Comparison of ENCODE assay signal across 14 cellular contexts in the genomic region with DNA sequence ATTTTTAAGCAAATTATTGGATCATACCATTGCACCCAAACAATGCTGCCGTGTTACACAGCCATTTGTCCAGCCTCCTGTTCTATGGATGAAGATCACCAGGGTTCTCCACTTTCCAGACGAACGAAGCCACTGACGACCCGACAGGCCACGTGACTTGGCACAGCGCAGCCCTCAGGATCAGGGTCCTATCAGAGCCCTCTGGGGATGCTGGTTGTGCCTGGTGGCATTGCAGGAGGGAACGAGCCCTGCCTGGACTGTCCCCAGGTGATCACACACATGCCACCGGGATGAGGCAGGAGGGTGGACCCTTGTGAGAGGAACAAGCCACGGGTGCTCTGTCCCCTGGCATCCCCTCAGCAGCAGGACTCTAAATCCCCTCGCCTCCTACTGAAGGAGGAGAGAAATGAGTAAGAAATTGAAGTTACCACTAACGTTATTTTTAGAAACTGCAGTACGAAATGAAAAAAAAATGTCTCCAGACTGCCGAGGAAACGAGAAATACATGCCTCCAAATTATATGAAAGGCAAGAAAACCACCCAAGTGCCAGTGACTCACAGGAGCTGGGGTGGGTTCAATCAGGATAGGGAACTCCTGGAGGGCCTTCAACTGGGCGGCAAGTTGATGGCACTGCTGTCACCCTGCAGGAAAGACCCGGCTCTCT.
"Had no signal": no experiment of that assay in that cellular context is flagged by ENCODE, and none has a peak within 500 bp of the region (broad histone marks: within the 10 kb centered on the region; RNA-seq: fewer than 3 reads in every experiment).

No MANE protein-coding gene starts in this region.

- H3K36me3 ChIP-seq: ascending aorta, breast epithelium, right lobe of liver, spleen, thoracic aorta had no signal

- H3K4me1 ChIP-seq: ascending aorta, breast epithelium had no signal

- H3K27ac Mint-ChIP-seq: activated naive CD4-positive, alpha-beta T cell treated with anti-CD3 and anti-CD28 coated beads, Interleukin-2, amount 10 ng/mL, durations not matched to agents 7 days and 5 days; activated T-helper 17 cell treated with anti-CD3 and anti-CD28 coated beads, Interleukin-2, amount 50 U/mL, for 72 hours; memory B cell; natural killer cell treated with Interleukin-12 subunit alpha and Interleukin-12 subunit beta and Interleukin-15 and Interleukin-18, amount 100 ng/mL, for 72 hours; T-helper 1 cell treated with Interleukin-12 subunit alpha and Interleukin-12 subunit beta and Interleukin-4 antibody, amounts not matched to agents 30 μg/mL and 1 μg/mL, for 36 hours; WTC11 had no signal

- ATAC-seq: activated T-helper 17 cell treated with anti-CD3 and anti-CD28 coated beads, Interleukin-2, amount 50 U/mL, for 72 hours; natural killer cell treated with Interleukin-12 subunit alpha and Interleukin-12 subunit beta and Interleukin-15 and Interleukin-18, amount 100 ng/mL, for 72 hours; WTC11 had no signal

- H3K27me3 ChIP-seq: ascending aorta, breast epithelium, right lobe of liver had no signal

- H3K27ac ChIP-seq: ascending aorta, breast epithelium, epithelial cell of prostate, spleen, thoracic aorta had no signal

- DNase-seq: activated CD4-positive, alpha-beta T cell treated with anti-CD3 and anti-CD28 coated beads for 48 hours; activated naive CD4-positive, alpha-beta T cell treated with anti-CD3 and anti-CD28 coated beads, Interleukin-2, amount 10 ng/mL, durations not matched to agents 7 days and 5 days; left ventricle myocardium superior; right lobe of liver; spleen had no signal

- H3K9me3 Mint-ChIP-seq: activated naive CD4-positive, alpha-beta T cell treated with anti-CD3 and anti-CD28 coated beads, Interleukin-2, amount 10 ng/mL, durations not matched to agents 7 days and 5 days; activated T-helper 17 cell treated with anti-CD3 and anti-CD28 coated beads, Interleukin-2, amount 50 U/mL, for 72 hours; memory B cell; natural killer cell treated with Interleukin-12 subunit alpha and Interleukin-12 subunit beta and Interleukin-15 and Interleukin-18, amount 100 ng/mL, for 72 hours; T-helper 1 cell treated with Interleukin-12 subunit alpha and Interleukin-12 subunit beta and Interleukin-4 antibody, amounts not matched to agents 30 μg/mL and 1 μg/mL, for 36 hours had no signal

- H3K4me3 Mint-ChIP-seq: activated naive CD4-positive, alpha-beta T cell treated with anti-CD3 and anti-CD28 coated beads, Interleukin-2, amount 10 ng/mL, durations not matched to agents 7 days and 5 days; activated T-helper 17 cell treated with anti-CD3 and anti-CD28 coated beads, Interleukin-2, amount 50 U/mL, for 72 hours; memory B cell; natural killer cell treated with Interleukin-12 subunit alpha and Interleukin-12 subunit beta and Interleukin-15 and Interleukin-18, amount 100 ng/mL, for 72 hours; T-helper 1 cell treated with Interleukin-12 subunit alpha and Interleukin-12 subunit beta and Interleukin-4 antibody, amounts not matched to agents 30 μg/mL and 1 μg/mL, for 36 hours; WTC11 had no signal

- H3K4me1 Mint-ChIP-seq: activated T-helper 17 cell treated with anti-CD3 and anti-CD28 coated beads, Interleukin-2, amount 50 U/mL, for 72 hours had no signal

- H3K4me3 ChIP-seq: ascending aorta, breast epithelium, right lobe of liver, spleen, thoracic aorta had no signal

- H3K36me3 Mint-ChIP-seq: activated naive CD4-positive, alpha-beta T cell treated with anti-CD3 and anti-CD28 coated beads, Interleukin-2, amount 10 ng/mL, durations not matched to agents 7 days and 5 days; memory B cell; natural killer cell treated with Interleukin-12 subunit alpha and Interleukin-12 subunit beta and Interleukin-15 and Interleukin-18, amount 100 ng/mL, for 72 hours; WTC11 had no signal

- H3K9me3 ChIP-seq: ascending aorta, breast epithelium, right lobe of liver had no signal
